8 cellular contexts compared by ENCODE assay signal in genomic region chr6:3260772-3261517, GRCh38. TPM values are rescaled to one million over a fixed set of nuclear protein-coding genes. Genes with fewer than 3 reads are reported as not detected.
DNase-seq lines count a peak whose midpoint lies in the region; FAIRE-seq and TF ChIP-seq lines count a peak whose summit lies in the region.
"Had no signal": no experiment of that assay in that cellular context is flagged by ENCODE, and none has a peak within 500 bp of the region (broad histone marks: within the 10 kb centered on the region; RNA-seq: fewer than 3 reads in every experiment).

No MANE protein-coding gene starts in this region.

- H3K36me3 Mint-ChIP-seq in neural progenitor cell = no peaks in the 10 kb centered on the region

- no peak overlapping the region for H3K27ac Mint-ChIP-seq in neural progenitor cell

- H3K4me3 Mint-ChIP-seq in neural progenitor cell = peak overlapping the region; percentile 71

- peaks cover 6% of the 10 kb centered on the region; the same call in 1 of the 2 replicates for H3K27me3 ChIP-seq in MM.1S (replicated peaks; ENCODE audit: insufficient read depth, low read length)
- H3K27me3 ChIP-seq in effector memory CD4-positive, alpha-beta T cell (replicated peaks; ENCODE audit: control insufficient read depth, insufficient read depth, low read length, poor library complexity, severe bottlenecking) = no peaks in the 10 kb centered on the region
- peaks cover 14% of the 10 kb centered on the region for H3K27me3 ChIP-seq in neural progenitor cell

- H3K9me2 ChIP-seq in MM.1S (replicated peaks; ENCODE audit: insufficient read depth, low read length) = no peaks in the 10 kb centered on the region

- H3K4me3 ChIP-seq in MM.1S (ENCODE audit: low read length) (no peak overlapping the region), neural progenitor cell (no peak overlapping the region)
- peak overlapping the region; percentile 28 for H3K4me3 ChIP-seq in effector memory CD4-positive, alpha-beta T cell (ENCODE audit: insufficient read depth, low read depth, low read length, poor library complexity, severe bottlenecking)

- H3K4me2 ChIP-seq in MM.1S (ENCODE audit: low read depth, low read length) (peak overlapping the region; percentile 37; the same call in 1 of the 2 replicates), neural progenitor cell (peak overlapping the region; percentile 54)

- no peaks in the 10 kb centered on the region for H3F3A ChIP-seq in MM.1S (ENCODE audit: insufficient read depth, low read length)
- no peaks in the 10 kb centered on the region for H3F3A ChIP-seq in neural progenitor cell (ENCODE audit: low read depth)

- no peak for TF ChIP-seq CTCF in MM.1S (IDR thresholded peaks at IDR 0.05; ENCODE audit: low read length)
- no peak for TF ChIP-seq CTCF in neural progenitor cell (IDR thresholded peaks at IDR 0.05)

- 0 out of 2 replicates have a peak, but pooled peaks cover 9% of the 10 kb centered on the region for H3K4me1 ChIP-seq in MM.1S (ENCODE audit: low read length)
- H3K4me1 ChIP-seq in effector memory CD4-positive, alpha-beta T cell (ENCODE audit: control insufficient read depth, insufficient read depth, low read length, poor library complexity, severe bottlenecking) = peaks cover 18% of the 10 kb centered on the region
- H3K4me1 ChIP-seq in neural progenitor cell = peaks cover 12% of the 10 kb centered on the region

- H4K20me1 ChIP-seq in MM.1S (ENCODE audit: insufficient read depth, low read length) (peaks cover 5% of the 10 kb centered on the region; the same call in 1 of the 2 replicates), neural progenitor cell (ENCODE audit: low read depth) (peaks cover 44% of the 10 kb centered on the region)

- H3K9ac ChIP-seq in MM.1S (ENCODE audit: low read length) (no peak overlapping the region), neural progenitor cell (no peak overlapping the region)
- H3K9ac ChIP-seq: parathyroid adenoma had no signal

- FAIRE-seq in GM12892 (lab: Jason Lieb, UNC) = no peak

- no peak overlapping the region for H3K27ac ChIP-seq in MM.1S (ENCODE audit: low read length)
- H3K27ac ChIP-seq in effector memory CD4-positive, alpha-beta T cell (ENCODE audit: insufficient read depth, low read length, poor library complexity, severe bottlenecking) = no peak overlapping the region
- no peak overlapping the region for H3K27ac ChIP-seq in neural progenitor cell
- H3K27ac ChIP-seq: parathyroid adenoma had no signal

- no peaks in the 10 kb centered on the region for H3K9me3 Mint-ChIP-seq in neural progenitor cell

- TF ChIP-seq POLR2A in GM12892 (IDR thresholded peaks at IDR 0.05; ENCODE audit: low read depth, low read length) = no peak

- H2AFZ ChIP-seq in MM.1S (ENCODE audit: low read length) (no peak overlapping the region), neural progenitor cell (replicated peaks) (no peak overlapping the region)
- H2AFZ ChIP-seq: parathyroid adenoma had no signal

- DNase-seq in ELF-1 (ENCODE audit: low read depth, low spot score) (peak; percentile 38), MM.1S (no peak), neural progenitor cell (ENCODE audit: low spot score) (no peak), GM12892 (ENCODE audit: insufficient read length) (no peak), NCI-H2081 treated with DMSO at 0.1 percent for 48 hours (lab: John Stamatoyannopoulos, UW) (no peak), NCI-H69 (lab: John Stamatoyannopoulos, UW) (no peak)
- DNase-seq in effector memory CD4-positive, alpha-beta T cell = no peak

- peaks cover 41% of the 10 kb centered on the region for H3K4me1 Mint-ChIP-seq in neural progenitor cell

- H3K27me3 Mint-ChIP-seq in neural progenitor cell (ENCODE audit: insufficient read depth, low read depth) = peaks cover 4% of the 10 kb centered on the region

- H3K79me2 ChIP-seq in MM.1S (ENCODE audit: low read length) (peaks cover 70% of the 10 kb centered on the region), neural progenitor cell (ENCODE audit: low read depth) (peaks cover 51% of the 10 kb centered on the region)

- H3K36me3 ChIP-seq in MM.1S (replicated peaks; ENCODE audit: insufficient read depth, low read length) (peaks cover 8% of the 10 kb centered on the region; the same call in 1 of the 2 replicates), neural progenitor cell (no peaks in the 10 kb centered on the region)
- H3K36me3 ChIP-seq in effector memory CD4-positive, alpha-beta T cell (ENCODE audit: control insufficient read depth, insufficient read depth, low read length) = peaks cover 21% of the 10 kb centered on the region

- no peaks in the 10 kb centered on the region for H3K9me3 ChIP-seq in MM.1S (replicated peaks; ENCODE audit: insufficient read depth, low read length)
- no peaks in the 10 kb centered on the region for H3K9me3 ChIP-seq in effector memory CD4-positive, alpha-beta T cell (ENCODE audit: control insufficient read depth, low read length)
- H3K9me3 ChIP-seq in neural progenitor cell (ENCODE audit: low read depth) = no peaks in the 10 kb centered on the region

RNA-seq across cellular contexts. Expression of gene PSMG4, which starts 2.2 kb away (rescaled TPM):
- total RNA-seq in neural progenitor cell (ENCODE audit: low replicate concordance) = 15.2 and 25.3 TPM in 2 replicates
- 18.9 TPM for polyA plus RNA-seq in GM12892 (2012; ENCODE audit: missing spikeins)

RNA-seq across cellular contexts. Expression of gene TUBB2B, which starts 33.5 kb away (rescaled TPM):
- 362 and 762 TPM in 2 replicates for total RNA-seq in neural progenitor cell (ENCODE audit: low replicate concordance)
- 39.9 TPM for polyA plus RNA-seq in GM12892 (2012; ENCODE audit: missing spikeins)
